In genomic region chrX:130261494-130261893, GRCh38 we compare ENCODE assay signal across 26 cellular contexts.
"Had no signal": no experiment of that assay in that cellular context is flagged by ENCODE, and none has a peak within 500 bp of the region (broad histone marks: within the 10 kb centered on the region; RNA-seq: fewer than 3 reads in every experiment).

No MANE protein-coding gene starts in this region.

- H3K27ac ChIP-seq: colonic mucosa, epithelial cell of prostate, esophagus muscularis mucosa, left lung, prostate gland, sigmoid colon, skin epidermis, spleen, testis, tibial nerve, upper lobe of left lung had no signal

- H3K4me1 ChIP-seq: colonic mucosa, left lung, prostate gland, sigmoid colon, spleen, testis, tibial nerve, upper lobe of left lung had no signal

- H3K4me3 ChIP-seq: colonic mucosa, esophagus muscularis mucosa, left lung, prostate gland, sigmoid colon, skin epidermis, spleen, testis, tibial nerve, upper lobe of left lung had no signal

- H3K9me3 ChIP-seq: colonic mucosa, esophagus muscularis mucosa, left lung, prostate gland, sigmoid colon, spleen, testis, tibial nerve, upper lobe of left lung had no signal

- H3K27me3 ChIP-seq: colonic mucosa, esophagus muscularis mucosa, left lung, sigmoid colon, spleen, testis, tibial nerve, upper lobe of left lung had no signal

- ATAC-seq: left cardiac atrium; left lung; naive thymus-derived CD8-positive, alpha-beta T cell; right cardiac atrium; stimulated activated memory B cell treated with anti-CD40 and anti-IgM and Interleukin-4, amounts not matched to agents 10 μg/mL and 1 μg/mL and 100 μg/mL, for 72 hours; stimulated activated naive CD8-positive, alpha-beta T cell treated with anti-CD3 and anti-CD28 coated beads, Interleukin-15, Interleukin-2, amounts not matched to agents 100 U/mL and 50 U/mL, for 24 hours had no signal

- H3K36me3 ChIP-seq: colonic mucosa, left lung, prostate gland, sigmoid colon, tibial nerve, upper lobe of left lung had no signal

- DNase-seq: colonic mucosa; effector CD8-positive, alpha-beta T cell; endodermal cell; foreskin melanocyte; head of caudate nucleus; left cardiac atrium; left lung; mammary epithelial cell; mesendoderm; naive thymus-derived CD8-positive, alpha-beta T cell; nephron progenitor cell; nucleus accumbens; right cardiac atrium; sigmoid colon; spleen; stimulated activated CD4-positive, alpha-beta T cell treated with anti-CD3 and anti-CD28 coated beads, Interleukin-4, amount 100 ng/mL, for 4 hours; stimulated activated naive CD8-positive, alpha-beta T cell treated with anti-CD3 and anti-CD28 coated beads, Interleukin-15, Interleukin-2, amounts not matched to agents 100 U/mL and 50 U/mL, for 24 hours; substantia nigra; testis; upper lobe of left lung had no signal
